ENCODE assay signal across 1 cellular context in the genomic region with DNA sequence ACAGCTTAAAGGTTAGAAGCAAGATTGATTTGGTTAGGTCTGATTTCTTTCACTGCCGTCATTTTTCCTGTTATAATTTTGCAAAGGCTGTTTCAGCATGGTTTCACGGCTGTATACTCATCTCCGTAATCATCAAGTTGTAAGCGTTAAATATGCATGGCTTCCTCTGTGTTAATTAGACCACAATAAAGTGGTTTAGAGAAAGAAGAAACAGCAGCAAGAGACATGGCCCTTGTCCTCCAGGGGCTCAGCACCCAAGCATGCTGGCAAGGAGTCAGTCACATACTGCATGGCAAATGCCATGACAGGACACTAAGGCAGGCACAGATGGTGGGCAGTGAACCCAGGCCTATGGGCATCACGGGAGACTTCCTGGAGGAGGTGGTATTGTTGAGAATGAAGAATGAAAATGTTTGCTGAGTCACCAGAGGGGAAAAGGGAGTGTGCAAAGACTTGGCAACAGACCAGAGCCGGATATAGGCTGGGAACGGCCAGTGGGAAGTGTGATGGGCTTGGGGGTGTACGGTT.
A peak's percentile ranks its signal among the peaks of the same experiment; 100 is the strongest.
TF ChIP-seq lines count a peak whose summit lies in the region.

No MANE protein-coding gene starts in this region.

TF ChIP-seq in K562, 482 proteins besides CTCF, POLR2A, EP300 and RAD21 (continued from another document and continues in another):
- TF ChIP-seq FIP1L1 (IDR thresholded peaks at IDR 0.05; ENCODE audit: low read depth, low read length, poor library complexity, severe bottlenecking), result no peak
- TF ChIP-seq POLR2H (tag; IDR thresholded peaks at IDR 0.05; ENCODE audit: low read depth), result no peak
- 0 out of 2 replicates have a peak, but pooled peaks have one; percentile 69 for TF ChIP-seq PTBP1 (IDR thresholded peaks at IDR 0.05; ENCODE audit: low read depth, low read length)
- TF ChIP-seq CEBPB (tag; IDR thresholded peaks at IDR 0.05), result no peak
- no peak for TF ChIP-seq RBBP5 (IDR thresholded peaks at IDR 0.05; ENCODE audit: borderline replicate concordance, insufficient read depth, low read length, poor library complexity, severe bottlenecking)
- no peak for TF ChIP-seq CAMTA2 (CRISPR knock-in tag; conservative IDR thresholded peaks at IDR 0.05)
- peak; percentile 53 for TF ChIP-seq HDAC2 (IDR thresholded peaks at IDR 0.05)
- TF ChIP-seq, protein P1, sequence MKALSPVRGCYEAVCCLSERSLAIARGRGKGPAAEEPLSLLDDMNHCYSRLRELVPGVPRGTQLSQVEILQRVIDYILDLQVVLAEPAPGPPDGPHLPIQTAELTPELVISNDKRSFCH (CRISPR knock-in tag; IDR thresholded peaks at IDR 0.05), result no peak
- TF ChIP-seq, protein P1 (tag; IDR thresholded peaks at IDR 0.05), result no peak
- TF ChIP-seq RBM34 (IDR thresholded peaks at IDR 0.05; ENCODE audit: borderline replicate concordance, insufficient read depth, low read length), result no peak
- TF ChIP-seq EGR1 (conservative IDR thresholded peaks at IDR 0.05), result no peak
- TF ChIP-seq FOXK1 (CRISPR knock-in tag; IDR thresholded peaks at IDR 0.05; ENCODE audit: borderline replicate concordance), result 0 out of 2 replicates have a peak, but pooled peaks have one; percentile 53
- TF ChIP-seq CBX8 (IDR thresholded peaks at IDR 0.05; ENCODE audit: borderline replicate concordance, extremely low read depth, low read depth, low read length, poor library complexity, severe bottlenecking), result no peak
- no peak for TF ChIP-seq BRCA1 (IDR thresholded peaks at IDR 0.05)
- no peak for TF ChIP-seq BRCA1 (CRISPR knock-in tag; IDR thresholded peaks at IDR 0.05)
- no peak for TF ChIP-seq NR2C1 (IDR thresholded peaks at IDR 0.05)
- TF ChIP-seq NR2C1 (tag; IDR thresholded peaks at IDR 0.05), result no peak
- TF ChIP-seq, protein P2, sequence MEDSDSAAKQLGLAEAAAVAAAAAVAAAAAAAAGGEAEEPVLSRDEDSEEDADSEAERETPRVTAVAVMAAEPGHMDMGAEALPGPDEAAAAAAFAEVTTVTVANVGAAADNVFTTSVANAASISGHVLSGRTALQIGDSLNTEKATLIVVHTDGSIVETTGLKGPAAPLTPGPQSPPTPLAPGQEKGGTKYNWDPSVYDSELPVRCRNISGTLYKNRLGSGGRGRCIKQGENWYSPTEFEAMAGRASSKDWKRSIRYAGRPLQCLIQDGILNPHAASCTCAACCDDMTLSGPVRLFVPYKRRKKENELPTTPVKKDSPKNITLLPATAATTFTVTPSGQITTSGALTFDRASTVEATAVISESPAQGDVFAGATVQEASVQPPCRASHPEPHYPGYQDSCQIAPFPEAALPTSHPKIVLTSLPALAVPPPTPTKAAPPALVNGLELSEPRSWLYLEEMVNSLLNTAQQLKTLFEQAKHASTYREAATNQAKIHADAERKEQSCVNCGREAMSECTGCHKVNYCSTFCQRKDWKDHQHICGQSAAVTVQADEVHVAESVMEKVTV (CRISPR knock-in tag; IDR thresholded peaks at IDR 0.05), result no peak
- no peak for TF ChIP-seq MYBL2 (IDR thresholded peaks at IDR 0.05; ENCODE audit: low read depth)
- no peak for TF ChIP-seq MYBL2 (CRISPR knock-in tag; IDR thresholded peaks at IDR 0.05; ENCODE audit: borderline replicate concordance)
- no peak for TF ChIP-seq SIX5 (IDR thresholded peaks at IDR 0.05; ENCODE audit: borderline replicate concordance in 1 of 2, insufficient read depth in 1 of 2, low read depth in 1 of 2, low read length in 2 of 2)
- TF ChIP-seq NCOA6 (IDR thresholded peaks at IDR 0.05), result no peak
- TF ChIP-seq RCOR1 (IDR thresholded peaks at IDR 0.05; ENCODE audit: borderline replicate concordance in 1 of 2, low read depth in 2 of 2, low read length in 2 of 2), result peak in 1 of 2 experiments; percentile 51; a peak in 1 of 4 replicates
- TF ChIP-seq, protein P3, sequence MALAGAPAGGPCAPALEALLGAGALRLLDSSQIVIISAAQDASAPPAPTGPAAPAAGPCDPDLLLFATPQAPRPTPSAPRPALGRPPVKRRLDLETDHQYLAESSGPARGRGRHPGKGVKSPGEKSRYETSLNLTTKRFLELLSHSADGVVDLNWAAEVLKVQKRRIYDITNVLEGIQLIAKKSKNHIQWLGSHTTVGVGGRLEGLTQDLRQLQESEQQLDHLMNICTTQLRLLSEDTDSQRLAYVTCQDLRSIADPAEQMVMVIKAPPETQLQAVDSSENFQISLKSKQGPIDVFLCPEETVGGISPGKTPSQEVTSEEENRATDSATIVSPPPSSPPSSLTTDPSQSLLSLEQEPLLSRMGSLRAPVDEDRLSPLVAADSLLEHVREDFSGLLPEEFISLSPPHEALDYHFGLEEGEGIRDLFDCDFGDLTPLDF (CRISPR knock-in tag; IDR thresholded peaks at IDR 0.05), result no peak
- peak; percentile 43; the same call in 1 of the 2 replicates for TF ChIP-seq MAFG (tag; conservative IDR thresholded peaks at IDR 0.05)
- no peak for TF ChIP-seq DIDO1 (tag; IDR thresholded peaks at IDR 0.05; ENCODE audit: low read depth)
- TF ChIP-seq NR1H2 (CRISPR knock-in tag; IDR thresholded peaks at IDR 0.05), result no peak
- TF ChIP-seq ELF1 (tag; IDR thresholded peaks at IDR 0.05), result no peak
- no peak for TF ChIP-seq ZNF12 (CRISPR knock-in tag; IDR thresholded peaks at IDR 0.05)
- no peak for TF ChIP-seq ARID2 (IDR thresholded peaks at IDR 0.05)
- TF ChIP-seq MTA2 (IDR thresholded peaks at IDR 0.05; ENCODE audit: low read depth), result no peak
- TF ChIP-seq CSDE1 (IDR thresholded peaks at IDR 0.05), result no peak
- TF ChIP-seq SMC3 (conservative IDR thresholded peaks at IDR 0.05; ENCODE audit: insufficient read depth, low read depth, low read length), result no peak
- TF ChIP-seq ZNF584 (CRISPR knock-in tag; IDR thresholded peaks at IDR 0.05; ENCODE audit: low read depth), result no peak
- TF ChIP-seq, protein P4, sequence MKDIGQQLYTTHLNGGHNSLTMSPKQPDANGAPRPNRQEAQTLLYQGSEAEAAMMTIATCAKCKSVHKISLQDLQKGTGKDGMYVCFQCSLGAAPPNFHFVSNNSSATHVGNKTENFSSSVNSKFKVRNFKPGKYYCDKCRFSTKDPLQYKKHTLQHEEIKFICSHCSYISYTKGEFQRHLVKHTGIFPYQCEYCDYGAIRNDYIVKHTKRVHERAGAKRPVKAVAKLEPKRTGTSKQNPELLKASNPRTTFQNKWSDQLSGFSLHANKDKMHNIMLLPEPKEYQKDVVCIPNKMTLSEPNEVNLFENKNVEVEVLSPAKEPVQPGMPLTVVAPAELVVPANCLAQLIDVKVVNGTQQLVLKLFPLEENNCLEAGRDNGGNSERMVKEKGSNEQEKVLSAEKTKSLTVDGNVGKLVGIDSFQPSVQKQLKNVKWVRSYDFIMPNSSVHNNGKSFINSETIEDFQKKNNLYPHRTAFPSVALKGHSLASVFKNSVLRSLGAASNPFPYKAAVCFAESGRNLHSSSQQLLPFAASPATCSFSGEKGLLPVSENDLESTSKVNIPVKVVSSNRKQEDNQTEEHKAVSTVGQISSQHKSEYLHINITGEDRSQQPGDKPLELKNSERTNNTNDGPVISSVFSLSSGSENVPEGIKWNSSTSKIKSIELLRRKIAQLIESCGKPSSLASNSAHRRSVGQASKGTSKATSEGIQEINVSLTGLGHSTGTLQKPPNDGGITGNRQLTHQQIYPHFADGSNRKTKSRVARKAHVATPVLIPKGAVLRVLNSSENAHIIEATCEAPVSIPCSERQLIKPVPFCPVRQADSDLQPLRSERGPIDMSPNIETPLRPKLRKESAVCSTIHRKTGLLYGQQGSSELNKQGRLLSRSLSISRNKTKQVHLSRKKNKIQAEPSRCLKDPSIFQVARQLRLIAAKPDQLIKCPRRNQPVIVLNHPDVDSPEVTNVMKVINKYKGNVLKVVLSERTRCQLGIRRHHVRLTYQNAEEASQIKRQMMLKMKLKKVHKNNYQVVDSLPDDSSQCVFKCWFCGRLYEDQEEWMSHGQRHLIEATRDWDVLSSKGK (CRISPR knock-in tag; IDR thresholded peaks at IDR 0.05), result no peak
- no peak for TF ChIP-seq CTBP1 (IDR thresholded peaks at IDR 0.05; ENCODE audit: borderline replicate concordance)
- no peak for TF ChIP-seq ZFX (CRISPR knock-in tag; IDR thresholded peaks at IDR 0.05)
- TF ChIP-seq, protein P5, sequence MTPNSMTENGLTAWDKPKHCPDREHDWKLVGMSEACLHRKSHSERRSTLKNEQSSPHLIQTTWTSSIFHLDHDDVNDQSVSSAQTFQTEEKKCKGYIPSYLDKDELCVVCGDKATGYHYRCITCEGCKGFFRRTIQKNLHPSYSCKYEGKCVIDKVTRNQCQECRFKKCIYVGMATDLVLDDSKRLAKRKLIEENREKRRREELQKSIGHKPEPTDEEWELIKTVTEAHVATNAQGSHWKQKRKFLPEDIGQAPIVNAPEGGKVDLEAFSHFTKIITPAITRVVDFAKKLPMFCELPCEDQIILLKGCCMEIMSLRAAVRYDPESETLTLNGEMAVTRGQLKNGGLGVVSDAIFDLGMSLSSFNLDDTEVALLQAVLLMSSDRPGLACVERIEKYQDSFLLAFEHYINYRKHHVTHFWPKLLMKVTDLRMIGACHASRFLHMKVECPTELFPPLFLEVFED (CRISPR knock-in tag; conservative IDR thresholded peaks at IDR 0.05), result no peak
- TF ChIP-seq SMAD1 (IDR thresholded peaks at IDR 0.05; ENCODE audit: low read depth, low read length, partially characterized antibody), result no peak
- TF ChIP-seq, protein P6, sequence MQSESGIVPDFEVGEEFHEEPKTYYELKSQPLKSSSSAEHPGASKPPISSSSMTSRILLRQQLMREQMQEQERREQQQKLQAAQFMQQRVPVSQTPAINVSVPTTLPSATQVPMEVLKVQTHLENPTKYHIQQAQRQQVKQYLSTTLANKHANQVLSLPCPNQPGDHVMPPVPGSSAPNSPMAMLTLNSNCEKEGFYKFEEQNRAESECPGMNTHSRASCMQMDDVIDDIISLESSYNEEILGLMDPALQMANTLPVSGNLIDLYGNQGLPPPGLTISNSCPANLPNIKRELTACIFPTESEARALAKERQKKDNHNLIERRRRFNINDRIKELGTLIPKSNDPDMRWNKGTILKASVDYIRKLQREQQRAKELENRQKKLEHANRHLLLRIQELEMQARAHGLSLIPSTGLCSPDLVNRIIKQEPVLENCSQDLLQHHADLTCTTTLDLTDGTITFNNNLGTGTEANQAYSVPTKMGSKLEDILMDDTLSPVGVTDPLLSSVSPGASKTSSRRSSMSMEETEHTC (IDR thresholded peaks at IDR 0.05), result no peak
- TF ChIP-seq ZNF134 (CRISPR knock-in tag; conservative IDR thresholded peaks at IDR 0.05), result no peak
- TF ChIP-seq TARDBP (IDR thresholded peaks at IDR 0.05), result no peak
- no peak for TF ChIP-seq ETV1 (tag; conservative IDR thresholded peaks at IDR 0.05; ENCODE audit: low read depth)
- TF ChIP-seq ERF (CRISPR knock-in tag; IDR thresholded peaks at IDR 0.05), result no peak
- TF ChIP-seq YBX1 (IDR thresholded peaks at IDR 0.05), result no peak
- TF ChIP-seq, protein P7, sequence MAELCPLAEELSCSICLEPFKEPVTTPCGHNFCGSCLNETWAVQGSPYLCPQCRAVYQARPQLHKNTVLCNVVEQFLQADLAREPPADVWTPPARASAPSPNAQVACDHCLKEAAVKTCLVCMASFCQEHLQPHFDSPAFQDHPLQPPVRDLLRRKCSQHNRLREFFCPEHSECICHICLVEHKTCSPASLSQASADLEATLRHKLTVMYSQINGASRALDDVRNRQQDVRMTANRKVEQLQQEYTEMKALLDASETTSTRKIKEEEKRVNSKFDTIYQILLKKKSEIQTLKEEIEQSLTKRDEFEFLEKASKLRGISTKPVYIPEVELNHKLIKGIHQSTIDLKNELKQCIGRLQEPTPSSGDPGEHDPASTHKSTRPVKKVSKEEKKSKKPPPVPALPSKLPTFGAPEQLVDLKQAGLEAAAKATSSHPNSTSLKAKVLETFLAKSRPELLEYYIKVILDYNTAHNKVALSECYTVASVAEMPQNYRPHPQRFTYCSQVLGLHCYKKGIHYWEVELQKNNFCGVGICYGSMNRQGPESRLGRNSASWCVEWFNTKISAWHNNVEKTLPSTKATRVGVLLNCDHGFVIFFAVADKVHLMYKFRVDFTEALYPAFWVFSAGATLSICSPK (IDR thresholded peaks at IDR 0.05; ENCODE audit: borderline replicate concordance), result no peak
- TF ChIP-seq ILK (tag; IDR thresholded peaks at IDR 0.05; ENCODE audit: borderline replicate concordance, low read depth), result no peak
- TF ChIP-seq TAL1 (IDR thresholded peaks at IDR 0.05), result no peak
- TF ChIP-seq HMGN3 (IDR thresholded peaks at IDR 0.05; ENCODE audit: borderline replicate concordance, extremely low read depth, insufficient read length, low read depth, low read length), result no peak
- TF ChIP-seq FOXA1 (IDR thresholded peaks at IDR 0.05; ENCODE audit: borderline replicate concordance), result no peak
- no peak for TF ChIP-seq HNRNPUL1 (IDR thresholded peaks at IDR 0.05; ENCODE audit: low read length)
- TF ChIP-seq, protein P8, sequence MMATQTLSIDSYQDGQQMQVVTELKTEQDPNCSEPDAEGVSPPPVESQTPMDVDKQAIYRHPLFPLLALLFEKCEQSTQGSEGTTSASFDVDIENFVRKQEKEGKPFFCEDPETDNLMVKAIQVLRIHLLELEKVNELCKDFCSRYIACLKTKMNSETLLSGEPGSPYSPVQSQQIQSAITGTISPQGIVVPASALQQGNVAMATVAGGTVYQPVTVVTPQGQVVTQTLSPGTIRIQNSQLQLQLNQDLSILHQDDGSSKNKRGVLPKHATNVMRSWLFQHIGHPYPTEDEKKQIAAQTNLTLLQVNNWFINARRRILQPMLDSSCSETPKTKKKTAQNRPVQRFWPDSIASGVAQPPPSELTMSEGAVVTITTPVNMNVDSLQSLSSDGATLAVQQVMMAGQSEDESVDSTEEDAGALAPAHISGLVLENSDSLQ (IDR thresholded peaks at IDR 0.05), result no peak
- TF ChIP-seq BRD9 (IDR thresholded peaks at IDR 0.05; ENCODE audit: low read depth, partially characterized antibody), result no peak
- TF ChIP-seq WHSC1 (IDR thresholded peaks at IDR 0.05; ENCODE audit: low read length), result no peak
- TF ChIP-seq ZFP1 (CRISPR knock-in tag; IDR thresholded peaks at IDR 0.05), result no peak
- TF ChIP-seq CREBBP (IDR thresholded peaks at IDR 0.05; ENCODE audit: low read depth, low read length), result no peak
- no peak for TF ChIP-seq HNRNPLL (IDR thresholded peaks at IDR 0.05; ENCODE audit: low read depth, low read length, poor library complexity, severe bottlenecking)
- TF ChIP-seq BRD4 (IDR thresholded peaks at IDR 0.05), result no peak
- peak; percentile 99 for TF ChIP-seq ZFP36 (IDR thresholded peaks at IDR 0.05; ENCODE audit: low read depth, low read length, partially characterized antibody)
- peak; percentile 22; the same call in 1 of the 2 replicates for TF ChIP-seq ADNP (tag; IDR thresholded peaks at IDR 0.05)
- TF ChIP-seq, protein P9, sequence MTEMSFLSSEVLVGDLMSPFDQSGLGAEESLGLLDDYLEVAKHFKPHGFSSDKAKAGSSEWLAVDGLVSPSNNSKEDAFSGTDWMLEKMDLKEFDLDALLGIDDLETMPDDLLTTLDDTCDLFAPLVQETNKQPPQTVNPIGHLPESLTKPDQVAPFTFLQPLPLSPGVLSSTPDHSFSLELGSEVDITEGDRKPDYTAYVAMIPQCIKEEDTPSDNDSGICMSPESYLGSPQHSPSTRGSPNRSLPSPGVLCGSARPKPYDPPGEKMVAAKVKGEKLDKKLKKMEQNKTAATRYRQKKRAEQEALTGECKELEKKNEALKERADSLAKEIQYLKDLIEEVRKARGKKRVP (CRISPR knock-in tag; IDR thresholded peaks at IDR 0.05), result no peak
- TF ChIP-seq, protein P10, sequence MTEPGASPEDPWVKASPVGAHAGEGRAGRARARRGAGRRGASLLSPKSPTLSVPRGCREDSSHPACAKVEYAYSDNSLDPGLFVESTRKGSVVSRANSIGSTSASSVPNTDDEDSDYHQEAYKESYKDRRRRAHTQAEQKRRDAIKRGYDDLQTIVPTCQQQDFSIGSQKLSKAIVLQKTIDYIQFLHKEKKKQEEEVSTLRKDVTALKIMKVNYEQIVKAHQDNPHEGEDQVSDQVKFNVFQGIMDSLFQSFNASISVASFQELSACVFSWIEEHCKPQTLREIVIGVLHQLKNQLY (CRISPR knock-in tag; conservative IDR thresholded peaks at IDR 0.05), result no peak
